Comparison of ENCODE assay signal across 24 cellular contexts in the genomic region with DNA sequence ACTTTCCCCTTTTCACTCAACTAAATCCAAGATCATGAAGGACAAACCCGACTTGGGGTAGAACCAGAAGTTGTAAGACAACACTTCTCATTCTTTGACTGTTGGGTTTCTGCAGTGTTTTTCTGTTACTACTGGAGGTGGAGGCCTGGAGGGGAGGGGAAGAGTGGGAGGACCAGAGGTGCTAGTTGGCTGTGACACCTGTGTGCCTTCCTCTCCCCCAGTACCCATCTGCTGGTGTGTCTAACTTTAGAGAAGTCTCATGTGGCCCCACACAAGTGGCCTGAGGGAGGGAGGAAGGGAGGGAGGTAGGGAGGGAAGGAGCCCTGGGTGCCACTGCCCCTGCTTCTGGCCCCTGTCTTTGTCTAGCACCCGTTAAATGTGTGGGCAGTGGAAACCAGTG.
A peak's percentile ranks its signal among the peaks of the same experiment; 100 is the strongest.
DNase-seq lines count a peak whose midpoint lies in the region; ATAC-seq, FAIRE-seq and TF ChIP-seq lines count a peak whose summit lies in the region.
"Had no signal": no experiment of that assay in that cellular context is flagged by ENCODE, and none has a peak within 500 bp of the region (broad histone marks: within the 10 kb centered on the region; RNA-seq: fewer than 3 reads in every experiment).

No MANE protein-coding gene starts in this region.

- peaks cover 36% of the 10 kb centered on the region for H3K4me1 Mint-ChIP-seq in activated CD8-positive, alpha-beta T cell treated with anti-CD3 and anti-CD28 coated beads for 36 hours (ENCODE audit: low read depth)
- H3K4me1 Mint-ChIP-seq in activated T-helper 1 cell treated with anti-CD3 and anti-CD28 coated beads, Interleukin-12 subunit alpha, Interleukin-12 subunit beta, Interleukin-2, Interleukin-4 antibody, amounts not matched to agents 30 ng/mL and 10 ng/mL and 1 ng/mL, durations not matched to agents 14 hours and 24 hours and 36 hours (ENCODE audit: low read depth) = peaks cover 32% of the 10 kb centered on the region

- intact Hi-C loops in activated CD8-positive, alpha-beta T cell treated with anti-CD3 and anti-CD28 coated beads for 36 hours (cut with micrococcal nuclease) = no loop called here
- intact Hi-C loops in activated T-helper 1 cell treated with anti-CD3 and anti-CD28 coated beads, Interleukin-12 subunit alpha, Interleukin-12 subunit beta, Interleukin-2, Interleukin-4 antibody, amounts not matched to agents 30 ng/mL and 10 ng/mL and 1 ng/mL, durations not matched to agents 14 hours and 24 hours and 36 hours (cut with micrococcal nuclease) = loop anchor here (1.0 kb wide), 1 partner anchor 14 kb away; no protein-coding TSS in a partner anchor

- H3K9me3 Mint-ChIP-seq in activated CD8-positive, alpha-beta T cell treated with anti-CD3 and anti-CD28 coated beads for 36 hours = no peaks in the 10 kb centered on the region
- no peaks in the 10 kb centered on the region for H3K9me3 Mint-ChIP-seq in activated T-helper 1 cell treated with anti-CD3 and anti-CD28 coated beads, Interleukin-12 subunit alpha, Interleukin-12 subunit beta, Interleukin-2, Interleukin-4 antibody, amounts not matched to agents 30 ng/mL and 10 ng/mL and 1 ng/mL, durations not matched to agents 14 hours and 24 hours and 36 hours
- H3K9me3 Mint-ChIP-seq: activated naive CD4-positive, alpha-beta T cell treated with anti-CD3 and anti-CD28 coated beads for 36 hours; GM23338; naive thymus-derived CD4-positive, alpha-beta T cell had no signal

- H3K27me3 Mint-ChIP-seq in activated CD8-positive, alpha-beta T cell treated with anti-CD3 and anti-CD28 coated beads for 36 hours = peaks cover 44% of the 10 kb centered on the region
- H3K27me3 Mint-ChIP-seq in activated T-helper 1 cell treated with anti-CD3 and anti-CD28 coated beads, Interleukin-12 subunit alpha, Interleukin-12 subunit beta, Interleukin-2, Interleukin-4 antibody, amounts not matched to agents 30 ng/mL and 10 ng/mL and 1 ng/mL, durations not matched to agents 14 hours and 24 hours and 36 hours (ENCODE audit: insufficient read depth) = peaks cover 55% of the 10 kb centered on the region

- no peak overlapping the region for H3K27ac Mint-ChIP-seq in activated CD8-positive, alpha-beta T cell treated with anti-CD3 and anti-CD28 coated beads for 36 hours
- no peak overlapping the region for H3K27ac Mint-ChIP-seq in activated T-helper 1 cell treated with anti-CD3 and anti-CD28 coated beads, Interleukin-12 subunit alpha, Interleukin-12 subunit beta, Interleukin-2, Interleukin-4 antibody, amounts not matched to agents 30 ng/mL and 10 ng/mL and 1 ng/mL, durations not matched to agents 14 hours and 24 hours and 36 hours
- H3K27ac Mint-ChIP-seq: activated CD4-positive, alpha-beta T cell treated with anti-CD3 and anti-CD28 coated beads for 36 hours; activated naive CD4-positive, alpha-beta T cell treated with anti-CD3 and anti-CD28 coated beads for 36 hours; CD4-positive, CD25-positive, alpha-beta regulatory T cell; GM23338; naive thymus-derived CD4-positive, alpha-beta T cell had no signal

- no peak for TF ChIP-seq POLR2A in GM12892 (IDR thresholded peaks at IDR 0.05; ENCODE audit: low read depth, low read length)

- CTCF ChIA-PET in activated CD8-positive, alpha-beta T cell treated with anti-CD3 and anti-CD28 coated beads for 36 hours (lab: Charles Lee) = interaction anchor here (1.3 kb wide), 1 partner anchor 224 kb away, joined by 3 read pairs; no protein-coding TSS in a partner anchor

- H3K4me1 ChIP-seq in BLaER1 = peaks cover 92% of the 10 kb centered on the region
- H3K4me1 ChIP-seq in foreskin keratinocyte = peaks cover 3% of the 10 kb centered on the region
- H3K4me1 ChIP-seq: sigmoid colon had no signal

- no peak overlapping the region for H3K4me3 Mint-ChIP-seq in activated CD8-positive, alpha-beta T cell treated with anti-CD3 and anti-CD28 coated beads for 36 hours
- H3K4me3 Mint-ChIP-seq in activated T-helper 1 cell treated with anti-CD3 and anti-CD28 coated beads, Interleukin-12 subunit alpha, Interleukin-12 subunit beta, Interleukin-2, Interleukin-4 antibody, amounts not matched to agents 30 ng/mL and 10 ng/mL and 1 ng/mL, durations not matched to agents 14 hours and 24 hours and 36 hours = no peak overlapping the region
- H3K4me3 Mint-ChIP-seq: activated CD4-positive, alpha-beta T cell treated with anti-CD3 and anti-CD28 coated beads for 36 hours; activated naive CD4-positive, alpha-beta T cell treated with anti-CD3 and anti-CD28 coated beads for 36 hours; CD4-positive, CD25-positive, alpha-beta regulatory T cell; GM23338; naive thymus-derived CD4-positive, alpha-beta T cell had no signal

- no peak for DNase-seq in GM19239 (ENCODE audit: insufficient read length, low spot score)
- no peak for DNase-seq in activated CD8-positive, alpha-beta T cell treated with anti-CD3 and anti-CD28 coated beads for 36 hours
- DNase-seq in glomerular visceral epithelial cell (ENCODE audit: extremely low spot score) = no peak
- DNase-seq in foreskin keratinocyte = no peak
- no peak for DNase-seq in GM12892 (ENCODE audit: insufficient read length)
- DNase-seq in activated T-helper 1 cell treated with anti-CD3 and anti-CD28 coated beads, Interleukin-12 subunit alpha, Interleukin-12 subunit beta, Interleukin-2, Interleukin-4 antibody, amounts not matched to agents 30 ng/mL and 10 ng/mL and 1 ng/mL, durations not matched to agents 14 hours and 24 hours and 36 hours (ENCODE audit: low spot score) = no peak
- DNase-seq: ACHN; activated CD4-positive, alpha-beta T cell treated with anti-CD3 and anti-CD28 coated beads for 36 hours; activated CD8-positive, alpha-beta memory T cell treated with anti-CD3 and anti-CD28 coated beads, Interleukin-2, amount 50 U/mL, for 48 hours; activated naive CD4-positive, alpha-beta T cell treated with anti-CD3 and anti-CD28 coated beads for 36 hours; aorta; CD4-positive, CD25-positive, alpha-beta regulatory T cell; DMS53; effector CD8-positive, alpha-beta T cell; head of caudate nucleus; mammary epithelial cell; naive thymus-derived CD4-positive, alpha-beta T cell; NCI-H1436; NCI-H2171; pancreas; sigmoid colon had no signal

- POLR2A ChIA-PET in activated CD8-positive, alpha-beta T cell treated with anti-CD3 and anti-CD28 coated beads for 36 hours (lab: Charles Lee) = interaction anchor here (1.2 kb wide), 1 partner anchor 8 kb away, joined by 4 read pairs; no protein-coding TSS in a partner anchor

- H3K4me2 ChIP-seq in BLaER1 = peak overlapping the region; percentile 65
- H3K4me2 ChIP-seq: GM23338 had no signal

- H3K36me3 ChIP-seq in BLaER1 = no peaks in the 10 kb centered on the region
- H3K36me3 ChIP-seq: pancreas, sigmoid colon had no signal

- no peaks in the 10 kb centered on the region for H3K9me3 ChIP-seq in BLaER1
- H3K9me3 ChIP-seq: pancreas, sigmoid colon had no signal

- ATAC-seq in HG03025 (IDR thresholded peaks at IDR 0.05; ENCODE audit: low FRiP score, unreplicated experiment) (peak; percentile 64), foreskin keratinocyte (no peak)
- peak; percentile 52 for ATAC-seq in activated CD8-positive, alpha-beta T cell treated with anti-CD3 and anti-CD28 coated beads for 36 hours
- ATAC-seq: activated CD4-positive, alpha-beta T cell treated with anti-CD3 and anti-CD28 coated beads for 36 hours; GM23338; naive thymus-derived CD4-positive, alpha-beta T cell; pancreas had no signal

- H3K27me3 ChIP-seq in BLaER1 (no peaks in the 10 kb centered on the region), foreskin keratinocyte (peaks cover 42% of the 10 kb centered on the region)
- H3K27me3 ChIP-seq: pancreas, sigmoid colon had no signal

- H3K27ac ChIP-seq in BLaER1 (peak overlapping the region; percentile 27; the same call in 1 of the 2 replicates), foreskin keratinocyte (no peak overlapping the region)
- H3K27ac ChIP-seq: pancreas, sigmoid colon had no signal

- no peaks in the 10 kb centered on the region for H4K20me1 ChIP-seq in BLaER1

- FAIRE-seq in GM19239 (lab: Jason Lieb, UNC) (peak; percentile 64), GM12892 (lab: Jason Lieb, UNC) (no peak)
- FAIRE-seq: pancreas had no signal

- H3K9ac ChIP-seq in BLaER1 = no peak overlapping the region

- no peak for TF ChIP-seq CTCF in activated CD8-positive, alpha-beta T cell treated with anti-CD3 and anti-CD28 coated beads for 36 hours (IDR thresholded peaks at IDR 0.05)
- TF ChIP-seq CTCF in foreskin keratinocyte (conservative IDR thresholded peaks at IDR 0.05) = no peak

- no peaks in the 10 kb centered on the region for H3K36me3 Mint-ChIP-seq in activated CD8-positive, alpha-beta T cell treated with anti-CD3 and anti-CD28 coated beads for 36 hours (ENCODE audit: low read depth)
- H3K36me3 Mint-ChIP-seq in activated T-helper 1 cell treated with anti-CD3 and anti-CD28 coated beads, Interleukin-12 subunit alpha, Interleukin-12 subunit beta, Interleukin-2, Interleukin-4 antibody, amounts not matched to agents 30 ng/mL and 10 ng/mL and 1 ng/mL, durations not matched to agents 14 hours and 24 hours and 36 hours (ENCODE audit: low read depth) = no peaks in the 10 kb centered on the region
- H3K36me3 Mint-ChIP-seq: CD4-positive, CD25-positive, alpha-beta regulatory T cell; naive thymus-derived CD4-positive, alpha-beta T cell had no signal

- no peak overlapping the region for H3K4me3 ChIP-seq in BLaER1
- H3K4me3 ChIP-seq: GM23338, pancreas, sigmoid colon had no signal
